25 cellular contexts compared by ENCODE assay signal in the genomic region with DNA sequence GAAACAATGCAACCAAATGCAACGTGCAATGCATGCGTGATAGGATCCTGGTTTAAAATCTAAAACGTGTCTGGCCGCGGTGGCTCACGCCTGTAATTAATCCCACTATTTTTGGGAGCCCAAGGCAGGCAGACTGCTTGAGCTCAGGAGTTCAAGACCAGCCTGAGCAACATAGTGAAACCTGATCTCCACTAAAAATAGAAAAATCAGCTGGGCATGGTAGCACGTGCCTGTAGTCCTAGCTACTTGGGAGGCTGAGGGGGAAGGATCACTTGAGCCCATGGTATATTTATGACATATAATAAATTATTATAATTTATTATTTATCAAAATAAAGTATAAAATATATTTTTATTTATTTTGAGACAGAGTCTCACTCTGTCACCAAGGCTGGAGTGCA.
"Had no signal": no experiment of that assay in that cellular context is flagged by ENCODE, and none has a peak within 500 bp of the region (broad histone marks: within the 10 kb centered on the region; RNA-seq: fewer than 3 reads in every experiment).

No MANE protein-coding gene starts in this region.

- H2AFZ ChIP-seq: neural progenitor cell, parathyroid adenoma had no signal

- H3K36me3 ChIP-seq: neural progenitor cell, ovary, right lobe of liver, sigmoid colon, stomach, thoracic aorta, thyroid gland, tibial nerve, upper lobe of right lung, uterus had no signal

- FAIRE-seq: small intestine had no signal

- H3K27me3 ChIP-seq: neural progenitor cell, ovary, right lobe of liver, sigmoid colon, stomach, thyroid gland, tibial nerve, upper lobe of right lung, uterus had no signal

- H3K4me3 ChIP-seq: neural progenitor cell, ovary, psoas muscle, right lobe of liver, sigmoid colon, stomach, thoracic aorta, thyroid gland, tibial nerve, upper lobe of right lung, uterus had no signal

- H3K79me2 ChIP-seq: parathyroid adenoma had no signal

- H3K4me2 ChIP-seq: neural progenitor cell had no signal

- H3K9me3 ChIP-seq: ovary, psoas muscle, right lobe of liver, sigmoid colon, stomach, thoracic aorta, thyroid gland, upper lobe of right lung, uterus had no signal

- H3K4me1 ChIP-seq: neural progenitor cell, parathyroid adenoma, psoas muscle, right lobe of liver, sigmoid colon, stomach, thyroid gland, tibial nerve, upper lobe of right lung, uterus had no signal

- H3K27ac ChIP-seq: neural progenitor cell, ovary, parathyroid adenoma, psoas muscle, right lobe of liver, sigmoid colon, stomach, thoracic aorta, thyroid gland, tibial nerve, upper lobe of right lung, uterus had no signal

- DNase-seq: natural killer cell; occipital lobe; ovary; posterior cingulate gyrus; psoas muscle; right cardiac atrium; right lobe of liver; sigmoid colon; small intestine; stimulated activated CD4-positive, alpha-beta T cell treated with anti-CD3 and anti-CD28 coated beads, Interleukin-15, amount 100 ng/mL, for 24 hours; stimulated activated CD4-positive, alpha-beta T cell treated with anti-CD3 and anti-CD28 coated beads, Interleukin-2, amount 100 ng/mL, for 24 hours; stimulated activated CD4-positive, alpha-beta T cell treated with anti-CD3 and anti-CD28 coated beads, Interleukin-2, amount 100 ng/mL, for 48 hours; stimulated activated CD4-positive, alpha-beta T cell treated with anti-CD3 and anti-CD28 coated beads, Interleukin-4, amount 100 ng/mL, for 24 hours; stimulated activated naive B cell treated with anti-CD40 and anti-IgM and Interleukin-4, amounts not matched to agents 10 μg/mL and 1 μg/mL and 100 μg/mL, for 72 hours; stimulated activated naive CD4-positive, alpha-beta T cell treated with Interleukin-2 at 50 U/mL for 16 hours; stomach; thyroid gland; trophoblast cell; upper lobe of right lung; uterus had no signal

- H3K9ac ChIP-seq: neural progenitor cell, parathyroid adenoma had no signal

- ATAC-seq: natural killer cell; psoas muscle; right cardiac atrium; right lobe of liver; stimulated activated effector memory CD8-positive, alpha-beta T cell treated with anti-CD3 and anti-CD28 coated beads, Interleukin-12 subunit alpha, Interleukin-12 subunit beta, amount 100 ng/mL, for 72 hours; stimulated activated naive B cell treated with anti-CD40 and anti-IgM and Interleukin-4, amounts not matched to agents 10 μg/mL and 1 μg/mL and 100 μg/mL, for 72 hours; upper lobe of right lung had no signal
